Comparison of ENCODE assay signal across 9 cellular contexts in genomic region chrX:149505671-149506070, GRCh38. TPM values are rescaled to one million over a fixed set of nuclear protein-coding genes. Genes with fewer than 3 reads are reported as not detected.
DNase-seq lines count a peak whose midpoint lies in the region; ATAC-seq and TF ChIP-seq lines count a peak whose summit lies in the region.
"Had no signal": no experiment of that assay in that cellular context is flagged by ENCODE, and none has a peak within 500 bp of the region (broad histone marks: within the 10 kb centered on the region; RNA-seq: fewer than 3 reads in every experiment).

No MANE protein-coding gene starts in this region.

- H3K4me3 ChIP-seq in BLaER1 = peak overlapping the region; percentile 71; the same call in 1 of the 2 replicates
- H3K4me3 ChIP-seq in Karpas-422 (ENCODE audit: low read length) = peak overlapping the region; percentile 73; the same call in 1 of the 2 replicates
- H3K4me3 ChIP-seq in colonic mucosa = peak overlapping the region; percentile 41

- intact Hi-C loops in colonic mucosa (cut with DNase I) = no loop called here

- H3K36me3 ChIP-seq in BLaER1 (peaks cover 20% of the 10 kb centered on the region), Karpas-422 (ENCODE audit: insufficient read depth, low read length) (peaks cover 14% of the 10 kb centered on the region), colonic mucosa (no peaks in the 10 kb centered on the region)

- TF ChIP-seq CTCF in colonic mucosa (IDR thresholded peaks at IDR 0.05) (no peak), neural crest cell (conservative IDR thresholded peaks at IDR 0.05) (no peak), omental fat pad (IDR thresholded peaks at IDR 0.05) (no peak)

- peaks cover 11% of the 10 kb centered on the region for H3K4me1 ChIP-seq in BLaER1
- peaks cover 43% of the 10 kb centered on the region for H3K4me1 ChIP-seq in Karpas-422 (ENCODE audit: low read length)
- H3K4me1 ChIP-seq in colonic mucosa = no peaks in the 10 kb centered on the region

- no peaks in the 10 kb centered on the region for H3K9me2 ChIP-seq in Karpas-422 (replicated peaks; ENCODE audit: insufficient read depth, low read length)

- H4K20me1 ChIP-seq in BLaER1 = peaks cover 8% of the 10 kb centered on the region; the same call in 1 of the 2 replicates
- H4K20me1 ChIP-seq in Karpas-422 (ENCODE audit: insufficient read depth, low read depth, low read length) = peaks cover 8% of the 10 kb centered on the region; the same call in 1 of the 2 replicates

- H3K27me3 ChIP-seq in BLaER1 (no peaks in the 10 kb centered on the region), Karpas-422 (ENCODE audit: low read length) (no peaks in the 10 kb centered on the region), colonic mucosa (no peaks in the 10 kb centered on the region)

- H3K4me2 ChIP-seq in BLaER1 (peak overlapping the region; percentile 63), Karpas-422 (ENCODE audit: low read depth, low read length, poor library complexity, severe bottlenecking) (peak overlapping the region; percentile 68)

- DNase-seq in Karpas-422 = no peak
- no peak for DNase-seq in colonic mucosa
- no peak for DNase-seq in neural crest cell (ENCODE audit: low read depth, low spot score)
- DNase-seq in omental fat pad (ENCODE audit: low spot score) = no peak
- DNase-seq in SIG-M5 (lab: John Stamatoyannopoulos, UW) = no peak

- no peak overlapping the region for H3K27ac Mint-ChIP-seq in neural crest cell (ENCODE audit: unreplicated experiment)

- H3K27ac ChIP-seq in BLaER1 = no peak overlapping the region
- H3K27ac ChIP-seq in Karpas-422 (ENCODE audit: low read length) = no peak overlapping the region
- H3K27ac ChIP-seq in colonic mucosa = peak overlapping the region; percentile 71

- H3K36me3 Mint-ChIP-seq in neural crest cell (ENCODE audit: low read depth) = no peaks in the 10 kb centered on the region

- H3K9me3 ChIP-seq in BLaER1 = no peaks in the 10 kb centered on the region
- H3K9me3 ChIP-seq in Karpas-422 (ENCODE audit: low read length) = no peaks in the 10 kb centered on the region
- H3K9me3 ChIP-seq in colonic mucosa = no peaks in the 10 kb centered on the region

- peaks cover 25% of the 10 kb centered on the region for H3K79me2 ChIP-seq in Karpas-422 (ENCODE audit: low read length)

- ATAC-seq in GM18867 (IDR thresholded peaks at IDR 0.05; ENCODE audit: unreplicated experiment) = no peak
- no peak for ATAC-seq in omental fat pad (ENCODE audit: low FRiP score)
- no peak for ATAC-seq in HG03378 (IDR thresholded peaks at IDR 0.05; ENCODE audit: unreplicated experiment)

- H3K4me1 Mint-ChIP-seq in neural crest cell = peaks cover 16% of the 10 kb centered on the region

- no peaks in the 10 kb centered on the region for H3K9me3 Mint-ChIP-seq in neural crest cell

- H3K27me3 Mint-ChIP-seq in neural crest cell (ENCODE audit: low read depth) = peaks cover 9% of the 10 kb centered on the region

- H3K4me3 Mint-ChIP-seq in neural crest cell = peak overlapping the region; percentile 79

- no peak overlapping the region for H3K9ac ChIP-seq in BLaER1
- H3K9ac ChIP-seq in Karpas-422 (ENCODE audit: low read length) = peak overlapping the region; percentile 77
- peak overlapping the region in 1 of 2 donors; percentile 83 for H3K9ac ChIP-seq in colonic mucosa (ENCODE audit: low read depth in 2 of 2, low read length in 2 of 2)

- H2AFZ ChIP-seq in Karpas-422 (ENCODE audit: low read length) = peak overlapping the region; percentile 64; the same call in 1 of the 2 replicates

RNA-seq across cellular contexts. Expression of gene IDS, which starts 0.6 kb away (rescaled TPM):
- total RNA-seq in Karpas-422 (2014; rRNA removed; shearing (Covaris generic); ENCODE audit: low replicate concordance) = 134 and 263 TPM in 2 replicates
- total RNA-seq in colonic mucosa (10 to 100 TPM; 23.9 to 32.5 TPM), neural crest cell (25.3 and 28.6 TPM in 2 replicates), omental fat pad (10 to 100 TPM; 39.0 to 67.5 (median 56.1) TPM)

RNA-seq across cellular contexts. Expression of gene EOLA1, which starts 35.1 kb away (rescaled TPM):
- 11.6 and 12.5 TPM in 2 replicates for total RNA-seq in Karpas-422 (2014; rRNA removed; shearing (Covaris generic); ENCODE audit: low replicate concordance)
- total RNA-seq in colonic mucosa (10 to 100 TPM; 27.1 to 30.9 TPM), neural crest cell (14.5 and 14.6 TPM in 2 replicates), omental fat pad (10 to 100 TPM in 2 of 4 donors, 1 to 10 TPM in 2; 9.0 to 30.2 (median 10.3) TPM)

RNA-seq across cellular contexts. Expression of gene HSFX3, which starts 44.1 kb away (rescaled TPM):
- not detected in 2 replicates for total RNA-seq in Karpas-422 (2014; rRNA removed; shearing (Covaris generic); ENCODE audit: low replicate concordance)
- total RNA-seq in colonic mucosa (not detected), neural crest cell (not detected in 2 replicates), omental fat pad (not detected)
- total RNA-seq: Daoy had no signal
